9 cellular contexts compared by ENCODE assay signal in genomic region chr6:55980627-55981211, GRCh38.
DNase-seq lines count a peak whose midpoint lies in the region; ATAC-seq and TF ChIP-seq lines count a peak whose summit lies in the region.
"Had no signal": no experiment of that assay in that cellular context is flagged by ENCODE, and none has a peak within 500 bp of the region (broad histone marks: within the 10 kb centered on the region; RNA-seq: fewer than 3 reads in every experiment).

No MANE protein-coding gene starts in this region.

- no peak overlapping the region for H3K4me3 Mint-ChIP-seq in stimulated activated naive B cell treated with anti-CD40 and anti-IgM and Interleukin-4, amounts not matched to agents 10 μg/mL and 1 μg/mL and 100 μg/mL, for 72 hours
- H3K4me3 Mint-ChIP-seq: T-helper 1 cell treated with Interleukin-12 subunit alpha and Interleukin-12 subunit beta and Interleukin-4 antibody, amounts not matched to agents 30 μg/mL and 1 μg/mL, for 36 hours had no signal

- peak; percentile 57 for DNase-seq in ELF-1 (ENCODE audit: low read depth, low spot score)
- DNase-seq in NOMO-1 treated with dmso at 0.1 percent for 144 hours (lab: John Stamatoyannopoulos, UW; ENCODE audit: unreplicated experiment) = peak; percentile 4
- DNase-seq in dermis blood vessel endothelial cell = peak; percentile 73
- DNase-seq in myocyte (ENCODE audit: low read depth) = peak; percentile 75
- DNase-seq in stimulated activated naive B cell treated with anti-CD40 and anti-IgM and Interleukin-4, amounts not matched to agents 10 μg/mL and 1 μg/mL and 100 μg/mL, for 72 hours = no peak
- DNase-seq in omental fat pad (ENCODE audit: low spot score) = no peak

- no peak for TF ChIP-seq CTCF in omental fat pad (IDR thresholded peaks at IDR 0.05)

- no peak overlapping the region for H3K27ac Mint-ChIP-seq in stimulated activated naive B cell treated with anti-CD40 and anti-IgM and Interleukin-4, amounts not matched to agents 10 μg/mL and 1 μg/mL and 100 μg/mL, for 72 hours
- H3K27ac Mint-ChIP-seq: T-helper 1 cell treated with Interleukin-12 subunit alpha and Interleukin-12 subunit beta and Interleukin-4 antibody, amounts not matched to agents 30 μg/mL and 1 μg/mL, for 36 hours had no signal

- no peaks in the 10 kb centered on the region for H3K27me3 Mint-ChIP-seq in stimulated activated naive B cell treated with anti-CD40 and anti-IgM and Interleukin-4, amounts not matched to agents 10 μg/mL and 1 μg/mL and 100 μg/mL, for 72 hours

- no peaks in the 10 kb centered on the region for H3K4me1 Mint-ChIP-seq in stimulated activated naive B cell treated with anti-CD40 and anti-IgM and Interleukin-4, amounts not matched to agents 10 μg/mL and 1 μg/mL and 100 μg/mL, for 72 hours

- ATAC-seq in HG03432 (IDR thresholded peaks at IDR 0.05; ENCODE audit: unreplicated experiment) = peak; percentile 64
- ATAC-seq in HG03108 (IDR thresholded peaks at IDR 0.05; ENCODE audit: unreplicated experiment) = no peak
- no peak for ATAC-seq in stimulated activated naive B cell treated with anti-CD40 and anti-IgM and Interleukin-4, amounts not matched to agents 10 μg/mL and 1 μg/mL and 100 μg/mL, for 72 hours (replicated peaks)
- no peak for ATAC-seq in omental fat pad (ENCODE audit: low FRiP score)

- H3K9me3 Mint-ChIP-seq in stimulated activated naive B cell treated with anti-CD40 and anti-IgM and Interleukin-4, amounts not matched to agents 10 μg/mL and 1 μg/mL and 100 μg/mL, for 72 hours = peaks cover 3 to 9% of the 10 kb centered on the region in 2 donors
- H3K9me3 Mint-ChIP-seq: T-helper 1 cell treated with Interleukin-12 subunit alpha and Interleukin-12 subunit beta and Interleukin-4 antibody, amounts not matched to agents 30 μg/mL and 1 μg/mL, for 36 hours had no signal

- H3K36me3 Mint-ChIP-seq in stimulated activated naive B cell treated with anti-CD40 and anti-IgM and Interleukin-4, amounts not matched to agents 10 μg/mL and 1 μg/mL and 100 μg/mL, for 72 hours = no peaks in the 10 kb centered on the region

Comparison
In these comparisons a context has a peak if more than half of its experiments do, and no peak if none do; other contexts are left out.
1. DNase-seq: peak in ELF-1 (single experiment), NOMO-1 treated with dmso at 0.1 percent for 144 hours (single experiment), dermis blood vessel endothelial cell (single experiment) and myocyte (single experiment); none in stimulated activated naive B cell treated with anti-CD40 and anti-IgM and Interleukin-4, amounts not matched to agents 10 μg/mL and 1 μg/mL and 100 μg/mL, for 72 hours (single experiment) and omental fat pad (single experiment).